8 cellular contexts compared by ENCODE assay signal in genomic region chr14:104138098-104138890, GRCh38. TPM values are rescaled to one million over a fixed set of nuclear protein-coding genes. Genes with fewer than 3 reads are reported as not detected.
DNase-seq lines count a peak whose midpoint lies in the region; ATAC-seq, FAIRE-seq and TF ChIP-seq lines count a peak whose summit lies in the region.

Gene KIF26A, plus strand, starts transcription at chr14:104138587. Its CDS starts 136 bp downstream, at chr14:104138723.

- TF ChIP-seq CTCF in D721Med (IDR thresholded peaks at IDR 0.05; ENCODE audit: insufficient read depth, missing control alignments), result no peak
- TF ChIP-seq CTCF in adrenal gland (IDR thresholded peaks at IDR 0.05), result no peak
- no peak for TF ChIP-seq CTCF in kidney (IDR thresholded peaks at IDR 0.05; ENCODE audit: borderline replicate concordance, extremely low read depth, insufficient read depth)

- no peaks in the 10 kb centered on the region for H3K36me3 ChIP-seq in adrenal gland (replicated peaks in 1 of 2)
- H3K36me3 ChIP-seq in kidney (ENCODE audit: control insufficient read depth in 1 of 2, insufficient read depth in 2 of 2, low read length in 2 of 2), result no peaks in the 10 kb centered on the region

- intact Hi-C loops in adrenal gland (cut with DNase I) (loop anchor here (5.0 to 10.0 kb wide), 3 partner anchors 429 to 504 kb away; no protein-coding TSS in a partner anchor), kidney (cut with DNase I) (loop anchor here (5.0 kb wide), 1 partner anchor 424 kb away; no protein-coding TSS in a partner anchor)

- peaks cover 0 to 17% of the 10 kb centered on the region in 2 donors for H3K4me1 ChIP-seq in adrenal gland (replicated peaks in 1 of 2)
- H3K4me1 ChIP-seq in kidney (ENCODE audit: control insufficient read depth in 1 of 2, insufficient read depth in 1 of 2, low read depth in 1 of 2, low read length in 2 of 2), result peaks cover 0 to 5% of the 10 kb centered on the region in 2 donors

- FAIRE-seq in D721Med (lab: Jason Lieb, UNC), result no peak
- no peak for FAIRE-seq in kidney (lab: Jason Lieb, UNC)

- H3K4me3 Mint-ChIP-seq in stimulated activated effector memory CD8-positive, alpha-beta T cell treated with anti-CD3 and anti-CD28 coated beads, Interleukin-12 subunit alpha, Interleukin-12 subunit beta, amount 100 ng/mL, for 72 hours, result peak within 1 kb of the TSS; percentile 56

- peak; percentile 38 for ATAC-seq in stimulated activated effector memory CD8-positive, alpha-beta T cell treated with anti-CD3 and anti-CD28 coated beads, Interleukin-12 subunit alpha, Interleukin-12 subunit beta, amount 100 ng/mL, for 72 hours
- ATAC-seq in HG03108 (IDR thresholded peaks at IDR 0.05; ENCODE audit: unreplicated experiment), result no peak

- TF ChIP-seq POLR2A in adrenal gland (IDR thresholded peaks at IDR 0.05), result peak in 1 of 2 donors; percentile 54

- H3K4me3 ChIP-seq in adrenal gland, result peak within 1 kb of the TSS in 2 of 4 donors; percentile 15 to 65
- peak within 1 kb of the TSS in 1 of 2 donors; percentile 25 for H3K4me3 ChIP-seq in kidney (ENCODE audit: low read length in 2 of 2)

- peaks cover 7% of the 10 kb centered on the region for H3K4me1 Mint-ChIP-seq in stimulated activated effector memory CD8-positive, alpha-beta T cell treated with anti-CD3 and anti-CD28 coated beads, Interleukin-12 subunit alpha, Interleukin-12 subunit beta, amount 100 ng/mL, for 72 hours

- H3K9me3 ChIP-seq in adrenal gland (replicated peaks in 1 of 3) (no peaks in the 10 kb centered on the region), kidney (ENCODE audit: control insufficient read depth in 1 of 2, low read length in 2 of 2) (no peaks in the 10 kb centered on the region)

- H3K9me3 Mint-ChIP-seq in stimulated activated effector memory CD8-positive, alpha-beta T cell treated with anti-CD3 and anti-CD28 coated beads, Interleukin-12 subunit alpha, Interleukin-12 subunit beta, amount 100 ng/mL, for 72 hours, result no peaks in the 10 kb centered on the region

- DNase-seq in D721Med (ENCODE audit: insufficient read length, low spot score), result peak; percentile 90
- peak; percentile 76 for DNase-seq in NCI-H2227 treated with DMSO at 0.1 percent for 48 hours (lab: John Stamatoyannopoulos, UW)
- DNase-seq in adrenal gland, result peak in 4 of 7 donors; percentile 14 to 55 (median 22)
- peak; percentile 87 for DNase-seq in kidney
- DNase-seq in stimulated activated effector memory CD8-positive, alpha-beta T cell treated with anti-CD3 and anti-CD28 coated beads, Interleukin-12 subunit alpha, Interleukin-12 subunit beta, amount 100 ng/mL, for 72 hours (ENCODE audit: low spot score in 2 of 2), result no peak
- DNase-seq in GDM1 (lab: John Stamatoyannopoulos, UW), result no peak
- no peak for DNase-seq in GF-D8 (lab: John Stamatoyannopoulos, UW)

- H3K36me3 Mint-ChIP-seq in stimulated activated effector memory CD8-positive, alpha-beta T cell treated with anti-CD3 and anti-CD28 coated beads, Interleukin-12 subunit alpha, Interleukin-12 subunit beta, amount 100 ng/mL, for 72 hours, result peaks cover 6% of the 10 kb centered on the region

- H3K9ac ChIP-seq in kidney (ENCODE audit: low read length in 2 of 2), result no peak within 1 kb of the TSS

- no peak within 1 kb of the TSS for H3K27ac Mint-ChIP-seq in stimulated activated effector memory CD8-positive, alpha-beta T cell treated with anti-CD3 and anti-CD28 coated beads, Interleukin-12 subunit alpha, Interleukin-12 subunit beta, amount 100 ng/mL, for 72 hours

- 0 to 1% methylated on average over 86 to 99 of the region's 103 CpGs; no CpG with 5 or more reads in 2 of the 4 donors for WGBS in adrenal gland, 4 donors

- H3K27ac ChIP-seq in adrenal gland (peak within 1 kb of the TSS in 2 of 5 donors; percentile 15 to 62), kidney (ENCODE audit: low read depth in 2 of 2, low read length in 2 of 2) (peak within 1 kb of the TSS in 1 of 2 donors; percentile 37)

- peaks cover 49% of the 10 kb centered on the region for H3K27me3 ChIP-seq in adrenal gland

RNA-seq across cellular contexts. Expression of gene KIF26A, which starts in this region (rescaled TPM):
- total RNA-seq in adrenal gland (10 to 100 TPM in 4 of 8 donors, 1 to 10 TPM in 4; 3.6 to 23.9 (median 9.4) TPM), kidney (12.3 TPM)
- polyA plus RNA-seq in adrenal gland (10 to 100 TPM in 1 of 3 donors, 1 to 10 TPM in 1, under 1 TPM in 1; 0.49 to 16.1 (median 2.5) TPM), kidney (ENCODE audit: insufficient read depth, low read depth, low replicate concordance) (2.3 TPM)

Comparison
In these comparisons a context has a peak if more than half of its experiments do, and no peak if none do; other contexts are left out.
1. DNase-seq: peak in D721Med (single experiment), NCI-H2227 treated with DMSO at 0.1 percent for 48 hours (single experiment), adrenal gland (4 of 7) and kidney (single experiment); none in stimulated activated effector memory CD8-positive, alpha-beta T cell treated with anti-CD3 and anti-CD28 coated beads, Interleukin-12 subunit alpha, Interleukin-12 subunit beta, amount 100 ng/mL, for 72 hours (0 of 2), GDM1 (single experiment) and GF-D8 (single experiment).